15 cellular contexts compared by ENCODE assay signal in the genomic region with DNA sequence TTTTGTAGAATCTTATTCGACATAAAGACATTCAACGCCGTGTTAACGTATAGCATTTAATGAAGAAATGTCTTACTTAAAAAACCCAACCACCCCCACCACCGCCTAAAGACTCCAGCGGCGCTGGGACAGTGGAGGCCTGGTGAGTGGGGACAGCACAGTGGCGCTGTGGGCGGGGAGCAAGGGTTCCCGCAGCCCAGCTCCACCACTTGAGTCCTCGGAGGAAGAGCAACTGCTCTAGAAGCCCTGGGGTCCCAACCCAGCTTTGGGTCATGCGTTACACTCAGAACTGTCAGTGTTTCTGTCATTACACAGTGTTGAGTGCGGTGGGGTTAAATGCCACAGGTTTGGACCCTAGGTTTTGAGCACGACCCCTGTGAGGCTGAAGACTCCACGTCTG.
DNase-seq lines count a peak whose midpoint lies in the region; ATAC-seq and TF ChIP-seq lines count a peak whose summit lies in the region.
"Had no signal": no experiment of that assay in that cellular context is flagged by ENCODE, and none has a peak within 500 bp of the region (broad histone marks: within the 10 kb centered on the region; RNA-seq: fewer than 3 reads in every experiment).

No MANE protein-coding gene starts in this region.

- H3K27me3 Mint-ChIP-seq in activated CD4-positive, alpha-beta memory T cell treated with anti-CD3 and anti-CD28 coated beads for 36 hours: no peaks in the 10 kb centered on the region
- H3K27me3 Mint-ChIP-seq: CD4-positive, alpha-beta memory T cell had no signal

- WGBS in GM23248 (ENCODE audit: low coverage in 1 of 2, low lambda C conversion rate in 2 of 2, missing lambda C conversion rate in 2 of 2), 2 experiments: 97 to 99% methylated on average over 15 of the region's 15 CpGs
- WGBS in gastroesophageal sphincter (ENCODE audit: low coverage in 1 of 2), 2 donors: 90 to 91% methylated on average over 5 to 7 of the region's 15 CpGs
- WGBS in psoas muscle, 3 donors: 79 to 86% (median 83%) methylated on average over 15 of the region's 15 CpGs

- H3K27ac Mint-ChIP-seq in activated CD4-positive, alpha-beta memory T cell treated with anti-CD3 and anti-CD28 coated beads for 36 hours: peak overlapping the region; percentile 90

- H3K4me3 ChIP-seq in GM23248 (no peak overlapping the region), gastroesophageal sphincter (no peak overlapping the region), psoas muscle (no peak overlapping the region)

- CTCF ChIA-PET in activated CD4-positive, alpha-beta memory T cell treated with anti-CD3 and anti-CD28 coated beads for 36 hours (lab: Charles Lee): interaction anchor here (0.7 to 2.2 kb wide), 4 partner anchors 15 to 69 kb away, joined by 3 to 7 read pairs (median 4); no protein-coding TSS in a partner anchor

- no peak for TF ChIP-seq CTCF in gastroesophageal sphincter (IDR thresholded peaks at IDR 0.05)
- no peak for TF ChIP-seq CTCF in psoas muscle (IDR thresholded peaks at IDR 0.05)

- POLR2A ChIA-PET in activated CD4-positive, alpha-beta memory T cell treated with anti-CD3 and anti-CD28 coated beads for 36 hours (lab: Charles Lee): interaction anchor here (1.2 to 1.9 kb wide), 2 partner anchors 9 to 16 kb away, joined by 6 to 24 read pairs; no protein-coding TSS in a partner anchor

- no peak overlapping the region for H3K4me3 Mint-ChIP-seq in activated CD4-positive, alpha-beta memory T cell treated with anti-CD3 and anti-CD28 coated beads for 36 hours

- no peaks in the 10 kb centered on the region for H3K9me3 Mint-ChIP-seq in activated CD4-positive, alpha-beta memory T cell treated with anti-CD3 and anti-CD28 coated beads for 36 hours
- H3K9me3 Mint-ChIP-seq: CD4-positive, alpha-beta memory T cell had no signal

- H3K27ac ChIP-seq in GM23248 (peak overlapping the region; percentile 83), gastroesophageal sphincter (peak overlapping the region; percentile 1 to 80 (median 76)), psoas muscle (peak overlapping the region; percentile 62)

- H3K4me1 ChIP-seq in GM23248 (ENCODE audit: insufficient read depth) (peaks cover 75% of the 10 kb centered on the region), gastroesophageal sphincter (peaks cover 2 to 95% (median 14%) of the 10 kb centered on the region in 3 donors), psoas muscle (peaks cover 50% of the 10 kb centered on the region)

- peaks cover 38% of the 10 kb centered on the region for H3F3A ChIP-seq in GM23248 (ENCODE audit: insufficient read depth)

- in situ Hi-C loops in GM23248 (cut with MboI): no loop called here

- peak overlapping the region; percentile 61; the same call in 1 of the 2 replicates for H3K9ac ChIP-seq in GM23248

- H3K79me2 ChIP-seq in GM23248 (ENCODE audit: insufficient read depth): peaks cover 100% of the 10 kb centered on the region

- DNase-seq in GM23248 (no peak), psoas muscle (no peak), CD1c-positive myeloid dendritic cell (ENCODE audit: extremely low spot score) (no peak), cortex of kidney (lab: John Stamatoyannopoulos, UW) (no peak)
- DNase-seq in activated CD4-positive, alpha-beta memory T cell treated with anti-CD3 and anti-CD28 coated beads for 36 hours: no peak
- DNase-seq in stimulated activated CD4-positive, alpha-beta T cell treated with anti-CD3 and anti-CD28 coated beads, Interleukin-15, amount 100 ng/mL, for 24 hours: no peak
- DNase-seq: activated CD8-positive, alpha-beta memory T cell treated with anti-CD3 and anti-CD28 coated beads, Interleukin-2, amount 50 U/mL, for 48 hours; CD4-positive, alpha-beta memory T cell; foreskin melanocyte; left colon; NCI-H1694 treated with DMSO at 0.1 percent for 48 hours; pancreas; T-helper 2 cell had no signal

- no peak for ATAC-seq in gastroesophageal sphincter
- no peak for ATAC-seq in psoas muscle
- ATAC-seq in HG02981 (IDR thresholded peaks at IDR 0.05; ENCODE audit: unreplicated experiment): no peak
- ATAC-seq: left colon had no signal

- no peaks in the 10 kb centered on the region for H3K9me3 ChIP-seq in GM23248 (ENCODE audit: low read depth)
- no peaks in the 10 kb centered on the region for H3K9me3 ChIP-seq in gastroesophageal sphincter
- H3K9me3 ChIP-seq in psoas muscle: no peaks in the 10 kb centered on the region
- H3K9me3 ChIP-seq: pancreas had no signal

- no peaks in the 10 kb centered on the region for H3K9me2 ChIP-seq in GM23248 (ENCODE audit: insufficient read depth)

- intact Hi-C loops in activated CD4-positive, alpha-beta memory T cell treated with anti-CD3 and anti-CD28 coated beads for 36 hours (cut with micrococcal nuclease): no loop called here
- intact Hi-C loops in psoas muscle (cut with DNase I): loop anchor here (5.0 to 10.0 kb wide), 2 partner anchors 55 to 63 kb away; partner anchors contain the start of gene CHSY1 (in 1 of the 2)

- H2AFZ ChIP-seq in GM23248: no peak overlapping the region

- H3K27me3 ChIP-seq in GM23248 (replicated peaks; ENCODE audit: insufficient read depth) (no peaks in the 10 kb centered on the region), gastroesophageal sphincter (no peaks in the 10 kb centered on the region), psoas muscle (ENCODE audit: insufficient read depth in 3 of 3, low read length in 2 of 3) (no peaks in the 10 kb centered on the region)
- H3K27me3 ChIP-seq: pancreas had no signal

- H4K20me1 ChIP-seq in GM23248 (ENCODE audit: insufficient read depth): no peaks in the 10 kb centered on the region

- peaks cover 4% of the 10 kb centered on the region for H3K36me3 Mint-ChIP-seq in activated CD4-positive, alpha-beta memory T cell treated with anti-CD3 and anti-CD28 coated beads for 36 hours

- TF ChIP-seq POLR2A in gastroesophageal sphincter (IDR thresholded peaks at IDR 0.05): no peak

- H3K36me3 ChIP-seq in GM23248 (ENCODE audit: low read depth) (no peaks in the 10 kb centered on the region), gastroesophageal sphincter (no peaks in the 10 kb centered on the region), psoas muscle (ENCODE audit: insufficient read depth in 1 of 2, low read depth in 1 of 2) (no peaks in the 10 kb centered on the region)
- H3K36me3 ChIP-seq: pancreas had no signal

- H3K4me2 ChIP-seq in GM23248 (ENCODE audit: unreplicated experiment): no peak overlapping the region

- H3K4me1 Mint-ChIP-seq in activated CD4-positive, alpha-beta memory T cell treated with anti-CD3 and anti-CD28 coated beads for 36 hours (ENCODE audit: low read depth): peaks cover 87% of the 10 kb centered on the region

- no peak for TF ChIP-seq EP300 in gastroesophageal sphincter (IDR thresholded peaks at IDR 0.05)
